In the genomic region with DNA sequence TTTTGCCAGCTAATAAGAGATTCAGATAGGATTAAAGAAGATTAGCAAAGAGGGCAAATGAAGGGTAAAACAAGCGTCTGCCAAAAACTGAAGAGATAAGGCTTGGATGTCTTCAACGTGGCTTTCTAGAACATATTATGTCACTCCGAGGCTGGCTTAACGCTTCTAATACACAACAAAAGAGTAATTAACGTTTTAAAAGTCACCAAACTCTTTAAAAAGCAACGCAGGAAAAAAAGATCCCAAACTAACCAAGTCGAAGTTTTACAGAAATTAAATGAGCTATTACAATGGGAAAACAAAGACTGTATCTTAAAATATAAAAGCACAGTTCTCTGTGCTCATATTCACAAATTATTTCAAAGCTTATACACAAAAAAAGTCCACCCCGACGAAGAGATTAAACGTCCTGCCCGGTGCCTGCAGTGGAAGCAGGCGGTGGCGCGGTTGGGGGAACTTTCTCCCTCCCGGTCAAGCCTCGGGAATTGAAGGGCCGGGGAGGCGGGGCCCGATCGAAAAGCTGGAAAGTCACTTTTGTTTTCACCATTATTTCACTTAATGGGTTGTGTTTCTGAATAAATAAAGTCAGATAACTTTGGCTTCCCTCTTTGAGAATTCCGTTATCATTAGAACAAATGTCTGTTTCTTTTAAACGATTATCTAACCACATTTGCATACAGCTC, we compare ENCODE assay signal across 8 cellular contexts. TPM values are rescaled to one million over a fixed set of nuclear protein-coding genes. Genes with fewer than 3 reads are reported as not detected.
DNase-seq lines count a peak whose midpoint lies in the region; ATAC-seq and TF ChIP-seq lines count a peak whose summit lies in the region.

No MANE protein-coding gene starts in this region.

- TF ChIP-seq CTCF in CD14-positive monocyte (IDR thresholded peaks at IDR 0.05) (no peak), HFFc6 (IDR thresholded peaks at IDR 0.05) (no peak), ovary (IDR thresholded peaks at IDR 0.05) (no peak)
- no peak for TF ChIP-seq CTCF in activated CD8-positive, alpha-beta T cell treated with anti-CD3 and anti-CD28 coated beads for 36 hours (IDR thresholded peaks at IDR 0.05)

- ATAC-seq in activated CD8-positive, alpha-beta T cell treated with anti-CD3 and anti-CD28 coated beads for 36 hours: no peak
- peak; percentile 48 for ATAC-seq in Right ventricle myocardium superior (ENCODE audit: poor library complexity)
- ATAC-seq in GM21529 (IDR thresholded peaks at IDR 0.05; ENCODE audit: unreplicated experiment): no peak
- no peak for ATAC-seq in GM19328 (IDR thresholded peaks at IDR 0.05; ENCODE audit: unreplicated experiment)
- no peak for ATAC-seq in GM21723 (IDR thresholded peaks at IDR 0.05; ENCODE audit: unreplicated experiment)

- intact Hi-C loops in CD14-positive monocyte (cut with micrococcal nuclease) (no loop called here), Right ventricle myocardium superior (cut with DNase I) (no loop called here), ovary (cut with DNase I) (no loop called here)
- intact Hi-C loops in activated CD8-positive, alpha-beta T cell treated with anti-CD3 and anti-CD28 coated beads for 36 hours (cut with micrococcal nuclease): no loop called here

- H3K4me3 Mint-ChIP-seq in CD14-positive monocyte (peak overlapping the region; percentile 83 to 94), HFFc6 (peak overlapping the region; percentile 77)
- H3K4me3 Mint-ChIP-seq in activated CD8-positive, alpha-beta T cell treated with anti-CD3 and anti-CD28 coated beads for 36 hours: peak overlapping the region; percentile 75

- no peak overlapping the region for H3K27ac ChIP-seq in ovary

- H3K36me3 Mint-ChIP-seq in CD14-positive monocyte: peaks cover 0 to 6% of the 10 kb centered on the region in 2 donors
- H3K36me3 Mint-ChIP-seq in HFFc6 (ENCODE audit: low read depth): no peaks in the 10 kb centered on the region
- H3K36me3 Mint-ChIP-seq in activated CD8-positive, alpha-beta T cell treated with anti-CD3 and anti-CD28 coated beads for 36 hours (ENCODE audit: low read depth): peaks cover 3% of the 10 kb centered on the region

- H3K4me1 Mint-ChIP-seq in CD14-positive monocyte (peaks cover 20% of the 10 kb centered on the region), HFFc6 (ENCODE audit: low read depth) (peaks cover 10% of the 10 kb centered on the region)
- peaks cover 17% of the 10 kb centered on the region for H3K4me1 Mint-ChIP-seq in activated CD8-positive, alpha-beta T cell treated with anti-CD3 and anti-CD28 coated beads for 36 hours (ENCODE audit: low read depth)

- H3K9me3 Mint-ChIP-seq in CD14-positive monocyte (peaks cover 0 to 15% (median 6%) of the 10 kb centered on the region in 7 donors), HFFc6 (no peaks in the 10 kb centered on the region)
- H3K9me3 Mint-ChIP-seq in activated CD8-positive, alpha-beta T cell treated with anti-CD3 and anti-CD28 coated beads for 36 hours: peaks cover 5% of the 10 kb centered on the region

- WGBS in ovary, 3 donors: 1 to 3% (median 2%) methylated on average over 22 of the region's 22 CpGs

- peak overlapping the region in 3 of 7 donors; percentile 64 to 94 (median 91) for H3K27ac Mint-ChIP-seq in CD14-positive monocyte
- H3K27ac Mint-ChIP-seq in HFFc6: no peak overlapping the region
- no peak overlapping the region for H3K27ac Mint-ChIP-seq in activated CD8-positive, alpha-beta T cell treated with anti-CD3 and anti-CD28 coated beads for 36 hours

- peaks cover 0 to 4% of the 10 kb centered on the region in 2 donors for H3K9me3 ChIP-seq in ovary

- no peak for TF ChIP-seq POLR2A in ovary (IDR thresholded peaks at IDR 0.05)

- peaks cover 44 to 59% (median 45%) of the 10 kb centered on the region in 3 donors for H3K27me3 Mint-ChIP-seq in CD14-positive monocyte (ENCODE audit: low read depth in 3 of 3)
- peaks cover 24% of the 10 kb centered on the region for H3K27me3 Mint-ChIP-seq in HFFc6 (ENCODE audit: insufficient read depth)
- peaks cover 48% of the 10 kb centered on the region for H3K27me3 Mint-ChIP-seq in activated CD8-positive, alpha-beta T cell treated with anti-CD3 and anti-CD28 coated beads for 36 hours

- no peaks in the 10 kb centered on the region for H3K36me3 ChIP-seq in ovary

- no peak for TF ChIP-seq EP300 in ovary (IDR thresholded peaks at IDR 0.05)

- H3K4me3 ChIP-seq in ovary: peak overlapping the region; percentile 48

- no peaks in the 10 kb centered on the region for H3K27me3 ChIP-seq in ovary

- POLR2A ChIA-PET in activated CD8-positive, alpha-beta T cell treated with anti-CD3 and anti-CD28 coated beads for 36 hours (lab: Charles Lee): no interaction called here

- no peaks in the 10 kb centered on the region for H3K4me1 ChIP-seq in ovary (ENCODE audit: insufficient read depth)

- CTCF ChIA-PET in activated CD8-positive, alpha-beta T cell treated with anti-CD3 and anti-CD28 coated beads for 36 hours (lab: Charles Lee): interaction anchor here (1.0 to 1.1 kb wide), 2 partner anchors 11 to 44 kb away, joined by 3 to 5 read pairs; no protein-coding TSS in a partner anchor

- no peak for DNase-seq in CD14-positive monocyte (ENCODE audit: low spot score)
- DNase-seq in HFFc6: no peak
- DNase-seq in activated CD8-positive, alpha-beta T cell treated with anti-CD3 and anti-CD28 coated beads for 36 hours: peak; percentile 6
- peak; percentile 61 for DNase-seq in Right ventricle myocardium superior
- peak in 3 of 5 donors; percentile 22 to 38 (median 37) for DNase-seq in ovary

RNA-seq across cellular contexts. Expression of gene MAK, which starts 1.2 kb away (rescaled TPM):
- polyA plus RNA-seq in CD14-positive monocyte: 1 to 10 TPM in 1 of 2 donors, under 1 TPM in 1; 0.76 to 1.4 TPM
- not detected for total RNA-seq in HFFc6 (2021; fragmentation: NEBNext Ultra II Directional; extraction: Animal tissue kit (Norgen Biotek cat#: 25700))
- under 1 TPM; 0.27 to 0.32 TPM for total RNA-seq in activated CD8-positive, alpha-beta T cell treated with anti-CD3 and anti-CD28 coated beads for 36 hours
- total RNA-seq in Right ventricle myocardium superior: not detected
- total RNA-seq in ovary: 1 to 10 TPM in 1 of 7 donors, under 1 TPM in 4, not detected in 2; 0.10 to 4.8 (median 0.25) TPM
- under 1 TPM in 1 of 2 donors, not detected in 1; 0.06 TPM for polyA plus RNA-seq in ovary

RNA-seq across cellular contexts. Expression of gene GCM2, which starts 44.7 kb away (rescaled TPM):
- polyA plus RNA-seq in CD14-positive monocyte (not detected), ovary (not detected)
- total RNA-seq in HFFc6 (2021; fragmentation: NEBNext Ultra II Directional; extraction: Animal tissue kit (Norgen Biotek cat#: 25700)): not detected
- not detected for total RNA-seq in activated CD8-positive, alpha-beta T cell treated with anti-CD3 and anti-CD28 coated beads for 36 hours
- total RNA-seq in Right ventricle myocardium superior (not detected), ovary (not detected)

RNA-seq across cellular contexts. Expression of gene SYCP2L, which starts 49.7 kb away (rescaled TPM):
- not detected for polyA plus RNA-seq in CD14-positive monocyte
- total RNA-seq in HFFc6 (2021; fragmentation: NEBNext Ultra II Directional; extraction: Animal tissue kit (Norgen Biotek cat#: 25700)): not detected
- under 1 TPM in 1 of 2 experiments, not detected in 1; 0.32 TPM for total RNA-seq in activated CD8-positive, alpha-beta T cell treated with anti-CD3 and anti-CD28 coated beads for 36 hours
- total RNA-seq in Right ventricle myocardium superior: 0.75 TPM
- 1 to 10 TPM in 6 of 7 donors, under 1 TPM in 1; 0.83 to 2.1 (median 1.3) TPM for total RNA-seq in ovary
- polyA plus RNA-seq in ovary: under 1 TPM; 0.41 to 0.75 TPM

Comparison
In these comparisons a context has a peak if more than half of its experiments do, and no peak if none do; other contexts are left out.
1. DNase-seq: peak in activated CD8-positive, alpha-beta T cell treated with anti-CD3 and anti-CD28 coated beads for 36 hours (single experiment), Right ventricle myocardium superior (single experiment) and ovary (3 of 5); none in CD14-positive monocyte (single experiment) and HFFc6 (single experiment).
2. Peak in every context shown above with its lines, with median percentiles within 50 percentile points of each other: H3K4me3 Mint-ChIP-seq.